8 cellular contexts compared by ENCODE assay signal in genomic region chr17:39225974-39226683, GRCh38. TPM values are rescaled to one million over a fixed set of nuclear protein-coding genes. Genes with fewer than 3 reads are reported as not detected.
DNase-seq lines count a peak whose midpoint lies in the region; ATAC-seq and TF ChIP-seq lines count a peak whose summit lies in the region.

No MANE protein-coding gene starts in this region.

- no peak for TF ChIP-seq CTCF in smooth muscle cell (IDR thresholded peaks at IDR 0.05; ENCODE audit: borderline replicate concordance, insufficient read depth, poor library complexity, severe bottlenecking)

- H3K4me3 ChIP-seq in HAP-1 (peak overlapping the region; percentile 50), smooth muscle cell (peak overlapping the region; percentile 48)

- peaks cover 13% of the 10 kb centered on the region for H3K27me3 ChIP-seq in HAP-1 (ENCODE audit: low read depth)
- peaks cover 47% of the 10 kb centered on the region for H3K27me3 ChIP-seq in smooth muscle cell (ENCODE audit: low read depth)

- H3K36me3 ChIP-seq in HAP-1 (replicated peaks) (no peaks in the 10 kb centered on the region), smooth muscle cell (ENCODE audit: low read depth) (no peaks in the 10 kb centered on the region)

- H3F3A ChIP-seq in smooth muscle cell (ENCODE audit: low read depth), result no peaks in the 10 kb centered on the region

- H2AFZ ChIP-seq in smooth muscle cell (ENCODE audit: low read depth), result no peak overlapping the region

- no peak for ATAC-seq in HG03571 (IDR thresholded peaks at IDR 0.05; ENCODE audit: unreplicated experiment)

- H3K79me2 ChIP-seq in smooth muscle cell (ENCODE audit: low read depth), result no peaks in the 10 kb centered on the region

- in situ Hi-C loops in HAP-1 (cut with MboI; ENCODE audit: low sequenced_read_pairs), result no loop called here

- peak; percentile 89 to 99 for DNase-seq in HAP-1 (ENCODE audit: low spot score in 2 of 2)
- peak; percentile 98 for DNase-seq in NCI-H82 (lab: John Stamatoyannopoulos, UW)
- peak in 42 of 58 donors; percentile 8 to 87 (median 50) for DNase-seq in anterior cingulate cortex (lab: John Stamatoyannopoulos, UW)
- peak; percentile 70 for DNase-seq in iPS DF 19.7 (ENCODE audit: low read depth, low spot score)
- DNase-seq in smooth muscle cell (lab: John Stamatoyannopoulos, UW; ENCODE audit: unreplicated experiment), result peak; percentile 37
- DNase-seq in mucosa of gallbladder (ENCODE audit: low spot score), result no peak
- DNase-seq in NCI-H2029 (lab: John Stamatoyannopoulos, UW), result no peak

- no peaks in the 10 kb centered on the region for H4K20me1 ChIP-seq in smooth muscle cell (ENCODE audit: low read depth)

- 28% methylated on average over 14 of the region's 23 CpGs for whole genome bisulfite sequencing in smooth muscle cell (ENCODE audit: low lambda C conversion rate)

- H3K9me3 ChIP-seq in HAP-1, result no peaks in the 10 kb centered on the region
- H3K9me3 ChIP-seq in smooth muscle cell (replicated peaks; ENCODE audit: low read depth), result no peaks in the 10 kb centered on the region

- no peak overlapping the region for H3K9ac ChIP-seq in smooth muscle cell (ENCODE audit: low read depth)

- H3K4me2 ChIP-seq in smooth muscle cell, result peak overlapping the region; percentile 85

- H3K4me1 ChIP-seq in HAP-1, result peaks cover 5% of the 10 kb centered on the region
- peaks cover 18% of the 10 kb centered on the region for H3K4me1 ChIP-seq in smooth muscle cell (ENCODE audit: low read depth)

- no peak overlapping the region for H3K27ac ChIP-seq in smooth muscle cell (ENCODE audit: low read depth)

RNA-seq across cellular contexts. Expression of gene STAC2, which starts 0.4 kb away (rescaled TPM):
- total RNA-seq in smooth muscle cell (0.09 and 0.13 TPM in 2 replicates), mucosa of gallbladder (1.3 TPM)
- 0.32 TPM in 1 of 2 replicates, not detected in the other for polyA plus RNA-seq in smooth muscle cell

RNA-seq across cellular contexts. Expression of gene RPL19, which starts 26.0 kb away (rescaled TPM):
- total RNA-seq in smooth muscle cell (2,264 and 2,675 TPM in 2 replicates), mucosa of gallbladder (1,121 TPM)
- polyA plus RNA-seq in smooth muscle cell, result 818 and 934 TPM in 2 replicates

RNA-seq across cellular contexts. Expression of gene CACNB1, which starts 28.7 kb away (rescaled TPM):
- 4.3 and 9.2 TPM in 2 replicates for total RNA-seq in smooth muscle cell
- 7.1 and 18.8 TPM in 2 replicates for polyA plus RNA-seq in smooth muscle cell
- total RNA-seq in mucosa of gallbladder, result 6.4 TPM

Comparison
In these comparisons a context has a peak if more than half of its experiments do, and no peak if none do; other contexts are left out.
1. DNase-seq: peak in HAP-1 (2 of 2), NCI-H82 (single experiment), anterior cingulate cortex (42 of 58), iPS DF 19.7 (single experiment) and smooth muscle cell (single experiment); none in mucosa of gallbladder (single experiment) and NCI-H2029 (single experiment).